Comparison of ENCODE assay signal across 8 cellular contexts in the genomic region with DNA sequence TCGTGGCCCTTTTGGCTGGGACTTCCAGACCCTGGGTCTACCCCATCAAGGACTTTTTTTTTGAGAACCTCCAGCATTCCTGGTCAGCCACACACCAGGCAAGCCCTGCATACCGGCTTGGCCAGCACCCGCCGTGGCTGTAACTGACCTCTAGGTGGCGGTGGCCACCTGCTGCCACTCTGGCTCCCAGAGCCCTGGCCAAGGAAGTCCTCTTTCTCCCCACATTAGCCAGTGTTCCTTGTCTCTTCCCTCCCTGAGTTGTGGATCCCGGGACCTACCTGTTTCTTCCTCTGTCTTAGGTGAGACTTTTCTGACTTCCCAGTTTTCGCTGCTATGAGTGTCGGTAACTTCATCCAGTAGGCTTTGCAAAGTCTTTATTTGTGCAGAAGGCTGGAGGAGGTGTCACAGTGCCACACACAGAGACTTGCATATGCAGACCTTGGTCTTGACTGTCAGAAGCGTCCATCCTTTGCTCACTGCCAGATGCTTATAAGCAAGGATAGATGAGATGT.
DNase-seq lines count a peak whose midpoint lies in the region; ATAC-seq and TF ChIP-seq lines count a peak whose summit lies in the region.

No MANE protein-coding gene starts in this region.

- H3K4me3 ChIP-seq in AG09309 (ENCODE audit: control insufficient read depth, low read depth, low read length) (no peak overlapping the region), GM23248 (no peak overlapping the region), upper lobe of left lung (no peak overlapping the region)

- in situ Hi-C loops in GM23248 (cut with MboI), result loop anchor here (25.0 kb wide), 1 partner anchor 357 kb away; a partner anchor contains a TSS

- H4K20me1 ChIP-seq in GM23248 (ENCODE audit: insufficient read depth), result no peaks in the 10 kb centered on the region

- no peak overlapping the region for H2AFZ ChIP-seq in GM23248

- DNase-seq in AG09309 (ENCODE audit: low read depth) (no peak), GM23248 (peak; percentile 77), NCI-H345 treated with DMSO at 0.1 percent for 48 hours (lab: John Stamatoyannopoulos, UW; ENCODE audit: unreplicated experiment) (peak; percentile 15), fibroblast of peridontal ligament (ENCODE audit: extremely low read depth) (peak; percentile 56), natural killer cell (peak; percentile 45), upper lobe of left lung (peak; percentile 72 to 77)
- DNase-seq in activated CD8-positive, alpha-beta memory T cell treated with anti-CD3 and anti-CD28 coated beads for 24 hours, result peak; percentile 75

- WGBS in GM23248 (ENCODE audit: low coverage in 1 of 2, low lambda C conversion rate in 2 of 2, missing lambda C conversion rate in 2 of 2), 2 experiments, result 42 to 44% methylated on average over 9 of the region's 9 CpGs
- 42 to 44% methylated on average over 9 of the region's 9 CpGs for WGBS in upper lobe of left lung, 2 donors

- H3K9ac ChIP-seq in GM23248, result no peak overlapping the region

- intact Hi-C loops in natural killer cell (cut with micrococcal nuclease), result no loop called here

- no peaks in the 10 kb centered on the region for H3K9me3 Mint-ChIP-seq in natural killer cell

- H3K4me1 ChIP-seq in GM23248 (ENCODE audit: insufficient read depth), result no peaks in the 10 kb centered on the region
- H3K4me1 ChIP-seq in upper lobe of left lung, result peaks cover 0 to 9% (median 6%) of the 10 kb centered on the region in 4 donors

- TF ChIP-seq POLR2A in upper lobe of left lung (IDR thresholded peaks at IDR 0.05), result no peak

- H3K4me2 ChIP-seq in GM23248 (ENCODE audit: unreplicated experiment), result no peak overlapping the region

- H3K27me3 Mint-ChIP-seq in natural killer cell (ENCODE audit: low read depth in 2 of 2), result no peaks in the 10 kb centered on the region

- no peaks in the 10 kb centered on the region for H3F3A ChIP-seq in GM23248 (ENCODE audit: insufficient read depth)

- H3K4me1 Mint-ChIP-seq in natural killer cell, result peaks cover 24 to 40% of the 10 kb centered on the region in 2 donors

- H3K9me2 ChIP-seq in GM23248 (ENCODE audit: insufficient read depth), result no peaks in the 10 kb centered on the region

- H3K4me3 Mint-ChIP-seq in natural killer cell, result no peak overlapping the region

- no peaks in the 10 kb centered on the region for H3K36me3 ChIP-seq in GM23248 (ENCODE audit: low read depth)
- H3K36me3 ChIP-seq in upper lobe of left lung, result no peaks in the 10 kb centered on the region

- TF ChIP-seq CTCF in AG09309 (IDR thresholded peaks at IDR 0.05; ENCODE audit: control insufficient read depth, insufficient read depth, low read depth, low read length, missing control alignments) (peak; percentile 97), natural killer cell (IDR thresholded peaks at IDR 0.05) (peak; percentile 86), upper lobe of left lung (IDR thresholded peaks at IDR 0.05) (peak; percentile 53 to 85 (median 77))

- H3K27me3 ChIP-seq in GM23248 (replicated peaks; ENCODE audit: insufficient read depth) (no peaks in the 10 kb centered on the region), upper lobe of left lung (no peaks in the 10 kb centered on the region)

- H3K27ac Mint-ChIP-seq in natural killer cell, result no peak overlapping the region

- H3K9me3 ChIP-seq in GM23248 (ENCODE audit: low read depth), result no peaks in the 10 kb centered on the region
- H3K9me3 ChIP-seq in upper lobe of left lung, result no peaks in the 10 kb centered on the region

- no peaks in the 10 kb centered on the region for H3K79me2 ChIP-seq in GM23248 (ENCODE audit: insufficient read depth)

- peak; percentile 39 to 61 (median 57) for ATAC-seq in natural killer cell
- peak in 1 of 2 donors; percentile 65 for ATAC-seq in upper lobe of left lung (ENCODE audit: low FRiP score in 2 of 2)
- ATAC-seq in HG02623 (IDR thresholded peaks at IDR 0.05; ENCODE audit: unreplicated experiment), result no peak

- H3K36me3 Mint-ChIP-seq in natural killer cell, result no peaks in the 10 kb centered on the region

- no peak overlapping the region for H3K27ac ChIP-seq in GM23248
- no peak overlapping the region for H3K27ac ChIP-seq in upper lobe of left lung

- TF ChIP-seq EP300 in upper lobe of left lung (IDR thresholded peaks at IDR 0.05), result no peak
